Comparison of ENCODE assay signal across 10 cellular contexts in genomic region chr13:34988330-34988791, GRCh38. TPM values are rescaled to one million over a fixed set of nuclear protein-coding genes. Genes with fewer than 3 reads are reported as not detected.
"Had no signal": no experiment of that assay in that cellular context is flagged by ENCODE, and none has a peak within 500 bp of the region (broad histone marks: within the 10 kb centered on the region; RNA-seq: fewer than 3 reads in every experiment).

No MANE protein-coding gene starts in this region.

- H3K27me3 Mint-ChIP-seq: IgD-negative memory B cell had no signal

- H3K4me3 ChIP-seq: GM23338, HAP-1 had no signal

- H3K27ac ChIP-seq: KMS-11 had no signal

- H3K27ac Mint-ChIP-seq: GM23338, HFFc6, IgD-negative memory B cell had no signal

- H3K36me3 ChIP-seq: HAP-1 had no signal

- H3K9ac ChIP-seq: KMS-11 had no signal

- ATAC-seq: GM23338, HCT116 had no signal

- H3K4me1 ChIP-seq: HAP-1 had no signal

- H3K4me3 Mint-ChIP-seq: GM23338, HFFc6, IgD-negative memory B cell had no signal

- DNase-seq: H7, HFFc6, Karpas-422, KBM-7 had no signal

RNA-seq across cellular contexts. Expression of gene NBEA, which starts 46.3 kb away (rescaled TPM):
- total RNA-seq: HT-29 had no signal
